Comparison of ENCODE assay signal across 40 cellular contexts in the genomic region with DNA sequence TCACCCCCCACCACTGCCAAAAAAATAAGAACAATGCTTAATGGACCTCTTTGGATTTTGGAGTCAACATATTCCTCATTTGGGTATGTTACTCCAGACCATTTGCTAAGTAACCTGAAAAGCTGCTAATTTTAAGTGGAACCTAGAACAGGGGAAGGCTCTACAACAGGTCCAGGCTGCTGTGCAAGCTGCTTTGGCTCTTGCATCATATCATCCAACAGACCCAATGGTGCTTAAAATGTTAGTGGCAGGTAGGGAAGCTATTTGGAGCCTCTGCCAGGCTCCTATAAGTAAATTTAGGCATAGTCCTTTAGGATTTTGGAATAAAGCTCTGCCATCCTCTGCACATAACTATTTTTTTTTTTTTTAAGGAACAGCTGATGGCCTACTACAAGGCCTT.
"Had no signal": no experiment of that assay in that cellular context is flagged by ENCODE, and none has a peak within 500 bp of the region (broad histone marks: within the 10 kb centered on the region; RNA-seq: fewer than 3 reads in every experiment).

No MANE protein-coding gene starts in this region.

- H3K4me1 ChIP-seq: adrenal gland, ascending aorta, body of pancreas, breast epithelium had no signal

- H3K27ac ChIP-seq: adrenal gland, ascending aorta, body of pancreas, brain microvascular endothelial cell, breast epithelium, cardiac muscle cell had no signal

- H3K4me1 Mint-ChIP-seq: activated naive CD4-positive, alpha-beta T cell treated with anti-CD3 and anti-CD28 coated beads, Interleukin-2, amount 10 ng/mL, durations not matched to agents 7 days and 5 days; activated naive CD4-positive, alpha-beta T cell treated with anti-CD3 and anti-CD28 coated beads, Interleukin-2, amount 50 U/mL, for 24 hours; activated naive CD8-positive, alpha-beta T cell treated with anti-CD3 and anti-CD28 coated beads for 36 hours; activated naive CD8-positive, alpha-beta T cell treated with anti-CD3 and anti-CD28 coated beads, Interleukin-2, amount 10 ng/mL, durations not matched to agents 7 days and 5 days; activated naive CD8-positive, alpha-beta T cell treated with anti-CD3 and anti-CD28 coated beads, Interleukin-2, amount 50 U/mL, for 24 hours; activated T-helper 17 cell treated with anti-CD3 and anti-CD28 coated beads, Interleukin-2, amount 50 U/mL, for 72 hours; brain; central memory CD8-positive, alpha-beta T cell had no signal

- H3K36me3 Mint-ChIP-seq: activated naive CD4-positive, alpha-beta T cell treated with anti-CD3 and anti-CD28 coated beads, Interleukin-2, amount 10 ng/mL, durations not matched to agents 7 days and 5 days; activated naive CD4-positive, alpha-beta T cell treated with anti-CD3 and anti-CD28 coated beads, Interleukin-2, amount 50 U/mL, for 24 hours; activated naive CD8-positive, alpha-beta T cell; activated naive CD8-positive, alpha-beta T cell treated with anti-CD3 and anti-CD28 coated beads for 36 hours; activated naive CD8-positive, alpha-beta T cell treated with anti-CD3 and anti-CD28 coated beads, Interleukin-2, amount 10 ng/mL, durations not matched to agents 7 days and 5 days; brain had no signal

- DNase-seq: activated effector memory CD4-positive, alpha-beta T cell treated with anti-CD3 and anti-CD28 coated beads, Interleukin-2, amount 50 U/mL, for 16 hours; activated effector memory CD4-positive, alpha-beta T cell treated with Interleukin-2 at 50 U/mL for 16 hours; activated gamma-delta T cell; activated gamma-delta T cell treated with Interleukin-2 at 50 U/mL for 16 hours; activated naive CD4-positive, alpha-beta T cell; activated naive CD4-positive, alpha-beta T cell treated with anti-CD3 and anti-CD28 coated beads for 36 hours; activated naive CD4-positive, alpha-beta T cell treated with anti-CD3 and anti-CD28 coated beads, Interleukin-2, amount 10 ng/mL, durations not matched to agents 7 days and 5 days; activated naive CD4-positive, alpha-beta T cell treated with anti-CD3 and anti-CD28 coated beads, Interleukin-2, amount 50 U/mL, for 16 hours; activated naive CD4-positive, alpha-beta T cell treated with Interleukin-2 at 50 U/mL for 16 hours; activated naive CD8-positive, alpha-beta T cell treated with anti-CD3 and anti-CD28 coated beads for 36 hours; activated naive CD8-positive, alpha-beta T cell treated with anti-CD3 and anti-CD28 coated beads, Interleukin-2, amount 10 ng/mL, durations not matched to agents 7 days and 5 days; activated naive CD8-positive, alpha-beta T cell treated with anti-CD3 and anti-CD28 coated beads, Interleukin-2, amount 50 U/mL, for 24 hours; activated T-cell treated with anti-CD3 and anti-CD28 coated beads, Interleukin-2, amount 50 U/mL, for 1 hour; activated T-cell treated with anti-CD3 and anti-CD28 coated beads, Interleukin-2, amount 50 U/mL, for 24 hours; activated T-cell treated with anti-CD3 and anti-CD28 coated beads, Interleukin-2, amount 50 U/mL, for 4 hours; activated T-cell treated with anti-CD3 and anti-CD28 coated beads, Interleukin-2, amount 50 U/mL, for 48 hours; activated T-cell treated with anti-CD3 and anti-CD28 coated beads, Interleukin-2, amount 50 U/mL, for 72 hours; adrenal gland; amniotic stem cell; amygdala; anterior cingulate cortex; aorta; body of pancreas; brain microvascular endothelial cell; caudate nucleus; central memory CD4-positive, alpha-beta T cell; cerebellar nuclear complex had no signal

- H3K9me3 Mint-ChIP-seq: activated naive CD4-positive, alpha-beta T cell treated with anti-CD3 and anti-CD28 coated beads, Interleukin-2, amount 10 ng/mL, durations not matched to agents 7 days and 5 days; activated naive CD4-positive, alpha-beta T cell treated with anti-CD3 and anti-CD28 coated beads, Interleukin-2, amount 50 U/mL, for 24 hours; activated T-cell treated with anti-CD3 and anti-CD28 coated beads, Interleukin-2, amount 50 U/mL, for 24 hours; activated T-cell treated with anti-CD3 and anti-CD28 coated beads, Interleukin-2, amount 50 U/mL, for 4 hours; central memory CD8-positive, alpha-beta T cell had no signal

- FAIRE-seq: astrocyte, bronchial epithelial cell had no signal

- ATAC-seq: activated naive CD4-positive, alpha-beta T cell treated with anti-CD3 and anti-CD28 coated beads, Interleukin-2, amount 50 U/mL, for 72 hours; activated naive CD8-positive, alpha-beta T cell treated with anti-CD3 and anti-CD28 coated beads, Interleukin-2, amount 50 U/mL, for 24 hours; activated T-cell treated with anti-CD3 and anti-CD28 coated beads, Interleukin-2, amount 50 U/mL, for 4 hours; activated T-cell treated with anti-CD3 and anti-CD28 coated beads, Interleukin-2, amount 50 U/mL, for 72 hours; activated T-helper 17 cell treated with anti-CD3 and anti-CD28 coated beads, Interleukin-2, amount 50 U/mL, for 72 hours; body of pancreas had no signal

- H3K4me3 Mint-ChIP-seq: activated naive CD4-positive, alpha-beta T cell treated with anti-CD3 and anti-CD28 coated beads for 36 hours; activated naive CD4-positive, alpha-beta T cell treated with anti-CD3 and anti-CD28 coated beads, Interleukin-2, amount 10 ng/mL, durations not matched to agents 7 days and 5 days; activated naive CD4-positive, alpha-beta T cell treated with anti-CD3 and anti-CD28 coated beads, Interleukin-2, amount 50 U/mL, for 24 hours; activated naive CD8-positive, alpha-beta T cell; activated naive CD8-positive, alpha-beta T cell treated with anti-CD3 and anti-CD28 coated beads for 36 hours; activated naive CD8-positive, alpha-beta T cell treated with anti-CD3 and anti-CD28 coated beads, Interleukin-2, amount 10 ng/mL, durations not matched to agents 7 days and 5 days; activated naive CD8-positive, alpha-beta T cell treated with anti-CD3 and anti-CD28 coated beads, Interleukin-2, amount 50 U/mL, for 24 hours; activated T-cell treated with anti-CD3 and anti-CD28 coated beads, Interleukin-2, amount 50 U/mL, for 24 hours; activated T-cell treated with anti-CD3 and anti-CD28 coated beads, Interleukin-2, amount 50 U/mL, for 4 hours; activated T-cell treated with anti-CD3 and anti-CD28 coated beads, Interleukin-2, amount 50 U/mL, for 72 hours; activated T-helper 1 cell treated with anti-CD3 and anti-CD28 coated beads, Interleukin-12 subunit alpha, Interleukin-12 subunit beta, Interleukin-2, Interleukin-4 antibody, amounts not matched to agents 30 ng/mL and 10 ng/mL and 1 ng/mL, durations not matched to agents 14 hours and 24 hours and 36 hours; activated T-helper 17 cell treated with anti-CD3 and anti-CD28 coated beads, Interleukin-2, amount 50 U/mL, for 72 hours; brain; central memory CD8-positive, alpha-beta T cell had no signal

- H3K9me3 ChIP-seq: adrenal gland, ascending aorta, body of pancreas, breast epithelium had no signal

- H3K27ac Mint-ChIP-seq: activated naive CD4-positive, alpha-beta T cell treated with anti-CD3 and anti-CD28 coated beads for 36 hours; activated naive CD4-positive, alpha-beta T cell treated with anti-CD3 and anti-CD28 coated beads, Interleukin-2, amount 10 ng/mL, durations not matched to agents 7 days and 5 days; activated naive CD4-positive, alpha-beta T cell treated with anti-CD3 and anti-CD28 coated beads, Interleukin-2, amount 50 U/mL, for 24 hours; activated naive CD4-positive, alpha-beta T cell treated with anti-CD3 and anti-CD28 coated beads, Interleukin-2, amount 50 U/mL, for 72 hours; activated naive CD8-positive, alpha-beta T cell; activated naive CD8-positive, alpha-beta T cell treated with anti-CD3 and anti-CD28 coated beads for 36 hours; activated naive CD8-positive, alpha-beta T cell treated with anti-CD3 and anti-CD28 coated beads, Interleukin-2, amount 10 ng/mL, durations not matched to agents 7 days and 5 days; activated naive CD8-positive, alpha-beta T cell treated with anti-CD3 and anti-CD28 coated beads, Interleukin-2, amount 50 U/mL, for 24 hours; activated T-cell treated with anti-CD3 and anti-CD28 coated beads, Interleukin-2, amount 50 U/mL, for 24 hours; activated T-cell treated with anti-CD3 and anti-CD28 coated beads, Interleukin-2, amount 50 U/mL, for 72 hours; activated T-helper 1 cell treated with anti-CD3 and anti-CD28 coated beads, Interleukin-12 subunit alpha, Interleukin-12 subunit beta, Interleukin-2, Interleukin-4 antibody, amounts not matched to agents 30 ng/mL and 10 ng/mL and 1 ng/mL, durations not matched to agents 14 hours and 24 hours and 36 hours; activated T-helper 17 cell treated with anti-CD3 and anti-CD28 coated beads, Interleukin-2, amount 50 U/mL, for 72 hours; activated T-helper 2 cell treated with anti-CD3 and anti-CD28 coated beads, Interferon-gamma antibody, Interleukin-2, Interleukin-4, amounts not matched to agents 10 μg/mL and 5 μg/mL and 100 μg/mL, durations not matched to agents 14 hours and 24 hours and 36 hours; brain had no signal

- H3K27me3 ChIP-seq: adrenal gland, ascending aorta, body of pancreas, brain microvascular endothelial cell, breast epithelium, cardiac muscle cell had no signal

- H3K36me3 ChIP-seq: adrenal gland, ascending aorta, brain microvascular endothelial cell, breast epithelium, cardiac muscle cell had no signal

- H3K4me3 ChIP-seq: adrenal gland, ascending aorta, body of pancreas, breast epithelium, cardiac muscle cell had no signal
